ENCODE assay signal across 1 cellular context in genomic region chr16:85667841-85668413, GRCh38.
TF ChIP-seq lines count a peak whose summit lies in the region.

No MANE protein-coding gene starts in this region.

TF ChIP-seq in A549, 52 proteins besides CTCF, POLR2A, EP300 and RAD21:
- no peak for TF ChIP-seq USF2 (IDR thresholded peaks at IDR 0.05)
- TF ChIP-seq, protein P1, sequence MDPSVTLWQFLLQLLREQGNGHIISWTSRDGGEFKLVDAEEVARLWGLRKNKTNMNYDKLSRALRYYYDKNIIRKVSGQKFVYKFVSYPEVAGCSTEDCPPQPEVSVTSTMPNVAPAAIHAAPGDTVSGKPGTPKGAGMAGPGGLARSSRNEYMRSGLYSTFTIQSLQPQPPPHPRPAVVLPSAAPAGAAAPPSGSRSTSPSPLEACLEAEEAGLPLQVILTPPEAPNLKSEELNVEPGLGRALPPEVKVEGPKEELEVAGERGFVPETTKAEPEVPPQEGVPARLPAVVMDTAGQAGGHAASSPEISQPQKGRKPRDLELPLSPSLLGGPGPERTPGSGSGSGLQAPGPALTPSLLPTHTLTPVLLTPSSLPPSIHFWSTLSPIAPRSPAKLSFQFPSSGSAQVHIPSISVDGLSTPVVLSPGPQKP (IDR thresholded peaks at IDR 0.05; ENCODE audit: low read depth, low read length), result no peak
- no peak for TF ChIP-seq CBX2 (IDR thresholded peaks at IDR 0.05; ENCODE audit: borderline replicate concordance, low read depth)
- TF ChIP-seq TP53 (CRISPR knock-in tag; IDR thresholded peaks at IDR 0.05), result no peak
- TF ChIP-seq, protein P2, sequence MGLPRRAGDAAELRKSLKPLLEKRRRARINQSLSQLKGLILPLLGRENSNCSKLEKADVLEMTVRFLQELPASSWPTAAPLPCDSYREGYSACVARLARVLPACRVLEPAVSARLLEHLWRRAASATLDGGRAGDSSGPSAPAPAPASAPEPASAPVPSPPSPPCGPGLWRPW (IDR thresholded peaks at IDR 0.05), result no peak
- TF ChIP-seq RCOR1 (IDR thresholded peaks at IDR 0.05; ENCODE audit: low read depth, low read length), result no peak
- TF ChIP-seq GATA3 (IDR thresholded peaks at IDR 0.05; ENCODE audit: borderline replicate concordance), result no peak
- TF ChIP-seq, protein P3, sequence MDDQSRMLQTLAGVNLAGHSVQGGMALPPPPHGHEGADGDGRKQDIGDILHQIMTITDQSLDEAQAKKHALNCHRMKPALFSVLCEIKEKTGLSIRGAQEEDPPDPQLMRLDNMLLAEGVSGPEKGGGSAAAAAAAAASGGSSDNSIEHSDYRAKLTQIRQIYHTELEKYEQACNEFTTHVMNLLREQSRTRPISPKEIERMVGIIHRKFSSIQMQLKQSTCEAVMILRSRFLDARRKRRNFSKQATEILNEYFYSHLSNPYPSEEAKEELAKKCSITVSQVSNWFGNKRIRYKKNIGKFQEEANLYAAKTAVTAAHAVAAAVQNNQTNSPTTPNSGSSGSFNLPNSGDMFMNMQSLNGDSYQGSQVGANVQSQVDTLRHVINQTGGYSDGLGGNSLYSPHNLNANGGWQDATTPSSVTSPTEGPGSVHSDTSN (IDR thresholded peaks at IDR 0.05), result no peak
- TF ChIP-seq CEBPB (IDR thresholded peaks at IDR 0.05), result no peak
- no peak for TF ChIP-seq EHF (CRISPR knock-in tag; IDR thresholded peaks at IDR 0.05)
- TF ChIP-seq ZC3H11A (IDR thresholded peaks at IDR 0.05), result no peak
- TF ChIP-seq BHLHE40 (IDR thresholded peaks at IDR 0.05; ENCODE audit: low read depth, low read length), result no peak
- no peak for TF ChIP-seq PHF8 (IDR thresholded peaks at IDR 0.05; ENCODE audit: borderline replicate concordance, low read depth)
- TF ChIP-seq ZFP36 (IDR thresholded peaks at IDR 0.05; ENCODE audit: borderline replicate concordance, partially characterized antibody), result no peak
- TF ChIP-seq KDM1A (IDR thresholded peaks at IDR 0.05; ENCODE audit: low read depth), result no peak
- TF ChIP-seq SREBF2 (IDR thresholded peaks at IDR 0.05), result no peak
